9 cellular contexts compared by ENCODE assay signal in the genomic region with DNA sequence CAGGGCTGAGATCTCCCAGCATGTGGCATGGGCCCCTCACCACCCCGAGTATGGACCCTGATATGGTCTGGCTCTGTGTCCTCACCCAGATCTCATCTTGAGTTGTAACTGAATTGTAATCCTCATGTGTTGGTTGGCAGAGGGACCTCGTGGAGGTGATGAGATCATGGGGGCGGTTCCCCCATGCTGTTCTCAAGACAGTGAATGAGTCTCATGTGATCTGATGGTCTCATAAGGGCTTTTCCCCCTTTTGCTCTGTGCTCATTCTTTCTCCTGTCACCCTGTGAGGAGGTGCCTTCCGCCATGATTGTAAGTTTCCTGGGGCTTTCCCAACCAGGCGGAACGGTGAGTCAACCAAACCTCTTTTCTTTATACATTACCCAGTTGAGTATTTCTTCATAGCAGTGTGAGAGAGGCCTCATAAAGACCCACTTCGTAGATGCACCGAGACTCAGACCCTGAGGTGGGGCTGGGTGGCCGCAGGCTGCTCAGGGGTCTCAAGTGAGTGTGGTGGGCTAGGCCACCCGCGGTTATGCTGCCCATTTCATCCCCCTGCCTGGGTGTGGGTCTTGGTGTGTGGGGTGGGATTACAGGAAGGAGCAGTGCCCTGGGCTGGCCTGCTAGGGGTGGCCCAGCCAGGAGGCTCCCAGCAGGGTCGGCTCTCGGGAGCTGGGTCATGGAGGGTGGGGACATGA. TPM values are rescaled to one million over a fixed set of nuclear protein-coding genes. Genes with fewer than 3 reads are reported as not detected.
A peak's percentile ranks its signal among the peaks of the same experiment; 100 is the strongest.
DNase-seq lines count a peak whose midpoint lies in the region; ATAC-seq, FAIRE-seq and TF ChIP-seq lines count a peak whose summit lies in the region.
"Had no signal": no experiment of that assay in that cellular context is flagged by ENCODE, and none has a peak within 500 bp of the region (broad histone marks: within the 10 kb centered on the region; RNA-seq: fewer than 3 reads in every experiment).

No MANE protein-coding gene starts in this region.

- peak overlapping the region; percentile 94 for H3K27ac Mint-ChIP-seq in activated naive CD8-positive, alpha-beta T cell treated with anti-CD3 and anti-CD28 coated beads, Interleukin-2, amount 50 U/mL, for 24 hours

- no peaks in the 10 kb centered on the region for H3K36me3 Mint-ChIP-seq in activated naive CD8-positive, alpha-beta T cell treated with anti-CD3 and anti-CD28 coated beads, Interleukin-2, amount 50 U/mL, for 24 hours (ENCODE audit: low read depth)

- no peaks in the 10 kb centered on the region for H3K36me3 ChIP-seq in gastrocnemius medialis

- H3K27ac ChIP-seq in RWPE1: peak overlapping the region; percentile 42
- no peak overlapping the region for H3K27ac ChIP-seq in gastrocnemius medialis

- POLR2A ChIA-PET in RWPE1 (lab: Yijun Ruan, JAX; ENCODE audit: low non-redundant PET): no interaction called here

- intact Hi-C loops in gastrocnemius medialis (cut with DNase I; ENCODE audit: low total_unique reads): loop anchor here (5.0 kb wide), 1 partner anchor 305 kb away; no protein-coding TSS in a partner anchor

- peak; percentile 58 for DNase-seq in GM12892 (ENCODE audit: insufficient read length)
- DNase-seq in RWPE1 (ENCODE audit: low spot score): peak; percentile 60
- peak; percentile 70 for DNase-seq in activated naive CD8-positive, alpha-beta T cell treated with anti-CD3 and anti-CD28 coated beads, Interleukin-2, amount 50 U/mL, for 24 hours
- peak; percentile 61 to 78 (median 75) for DNase-seq in stimulated activated CD4-positive, alpha-beta T cell treated with anti-CD3 and anti-CD28 coated beads, Interleukin-12 subunit alpha, Interleukin-12 subunit beta, amount 100 ng/mL, for 48 hours (ENCODE audit: low read depth in 2 of 3, low spot score in 1 of 3)
- no peak for DNase-seq in NCI-H526 (lab: John Stamatoyannopoulos, UW)
- DNase-seq in gastrocnemius medialis: no peak

- peaks cover 30% of the 10 kb centered on the region for H3K4me1 Mint-ChIP-seq in activated naive CD8-positive, alpha-beta T cell treated with anti-CD3 and anti-CD28 coated beads, Interleukin-2, amount 50 U/mL, for 24 hours

- CTCF ChIA-PET in RWPE1 (lab: Yijun Ruan, JAX): interaction anchor here (0.6 to 2.9 kb wide), 7 partner anchors 10 to 129 kb away, joined by 3 to 24 read pairs (median 3); no protein-coding TSS in a partner anchor

- FAIRE-seq in GM12892 (lab: Jason Lieb, UNC): peak; percentile 95

- H3K4me3 ChIP-seq in gastrocnemius medialis: no peak overlapping the region

- peak; percentile 70 for ATAC-seq in HG02642 (IDR thresholded peaks at IDR 0.05; ENCODE audit: poor library complexity, unreplicated experiment)
- peak; percentile 98 for ATAC-seq in activated naive CD8-positive, alpha-beta T cell treated with anti-CD3 and anti-CD28 coated beads, Interleukin-2, amount 50 U/mL, for 24 hours
- no peak for ATAC-seq in SK-N-SH treated with all-trans-retinoic acid at 6 μM for 48 hours
- ATAC-seq in gastrocnemius medialis: no peak

- peaks cover 14 to 29% of the 10 kb centered on the region in 2 donors for H3K4me1 ChIP-seq in gastrocnemius medialis

- peak; percentile 35; the same call in 1 of the 2 replicates for TF ChIP-seq POLR2A in GM12892 (IDR thresholded peaks at IDR 0.05; ENCODE audit: low read depth, low read length)
- no peak for TF ChIP-seq POLR2A in gastrocnemius medialis (IDR thresholded peaks at IDR 0.05)

- no peaks in the 10 kb centered on the region for H3K27me3 Mint-ChIP-seq in activated naive CD8-positive, alpha-beta T cell treated with anti-CD3 and anti-CD28 coated beads, Interleukin-2, amount 50 U/mL, for 24 hours

- no peaks in the 10 kb centered on the region for H3K27me3 ChIP-seq in gastrocnemius medialis

- in situ Hi-C loops in gastrocnemius medialis (cut with MboI; ENCODE audit: low sequenced_read_pairs in 4 of 4): loop anchor here in 3 of 4 donors (5.0 to 25.0 kb wide), 4 partner anchors 73 to 303 kb away; a partner anchor contains a TSS

- peak overlapping the region; percentile 73 for H3K4me3 Mint-ChIP-seq in activated naive CD8-positive, alpha-beta T cell treated with anti-CD3 and anti-CD28 coated beads, Interleukin-2, amount 50 U/mL, for 24 hours

- peaks cover 5% of the 10 kb centered on the region for H3K9me3 Mint-ChIP-seq in activated naive CD8-positive, alpha-beta T cell treated with anti-CD3 and anti-CD28 coated beads, Interleukin-2, amount 50 U/mL, for 24 hours

- no peaks in the 10 kb centered on the region for H3K9me3 ChIP-seq in gastrocnemius medialis

- TF ChIP-seq CTCF in RWPE1 (conservative IDR thresholded peaks at IDR 0.05; ENCODE audit: low read depth) (no peak), gastrocnemius medialis (IDR thresholded peaks at IDR 0.05 in 4 of 5, conservative IDR thresholded peaks at IDR 0.05 in 1 of 5) (no peak)

TF ChIP-seq in SK-N-SH treated with all-trans-retinoic acid at 6 μM for 48 hours, 23 proteins besides CTCF, POLR2A, EP300 and RAD21 (continues in another document):
- TF ChIP-seq ZFP30 (CRISPR knock-in tag; IDR thresholded peaks at IDR 0.05) (no peak), CSDC2 (CRISPR knock-in tag; IDR thresholded peaks at IDR 0.05) (no peak), TOX (CRISPR knock-in tag; IDR thresholded peaks at IDR 0.05; ENCODE audit: borderline replicate concordance) (no peak), SNAI2 (CRISPR knock-in tag; IDR thresholded peaks at IDR 0.05) (no peak), ESRRG (CRISPR knock-in tag; IDR thresholded peaks at IDR 0.05) (no peak), OSR1 (CRISPR knock-in tag; IDR thresholded peaks at IDR 0.05) (no peak), GLIS3 (CRISPR knock-in tag; IDR thresholded peaks at IDR 0.05) (no peak), BACH2 (CRISPR knock-in tag; IDR thresholded peaks at IDR 0.05; ENCODE audit: borderline replicate concordance) (no peak)
- TF ChIP-seq, protein P1, sequence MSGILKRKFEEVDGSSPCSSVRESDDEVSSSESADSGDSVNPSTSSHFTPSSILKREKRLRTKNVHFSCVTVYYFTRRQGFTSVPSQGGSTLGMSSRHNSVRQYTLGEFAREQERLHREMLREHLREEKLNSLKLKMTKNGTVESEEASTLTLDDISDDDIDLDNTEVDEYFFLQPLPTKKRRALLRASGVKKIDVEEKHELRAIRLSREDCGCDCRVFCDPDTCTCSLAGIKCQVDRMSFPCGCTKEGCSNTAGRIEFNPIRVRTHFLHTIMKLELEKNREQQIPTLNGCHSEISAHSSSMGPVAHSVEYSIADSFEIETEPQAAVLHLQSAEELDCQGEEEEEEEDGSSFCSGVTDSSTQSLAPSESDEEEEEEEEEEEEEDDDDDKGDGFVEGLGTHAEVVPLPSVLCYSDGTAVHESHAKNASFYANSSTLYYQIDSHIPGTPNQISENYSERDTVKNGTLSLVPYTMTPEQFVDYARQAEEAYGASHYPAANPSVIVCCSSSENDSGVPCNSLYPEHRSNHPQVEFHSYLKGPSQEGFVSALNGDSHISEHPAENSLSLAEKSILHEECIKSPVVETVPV (CRISPR knock-in tag; IDR thresholded peaks at IDR 0.05): no peak
- TF ChIP-seq, protein P2, sequence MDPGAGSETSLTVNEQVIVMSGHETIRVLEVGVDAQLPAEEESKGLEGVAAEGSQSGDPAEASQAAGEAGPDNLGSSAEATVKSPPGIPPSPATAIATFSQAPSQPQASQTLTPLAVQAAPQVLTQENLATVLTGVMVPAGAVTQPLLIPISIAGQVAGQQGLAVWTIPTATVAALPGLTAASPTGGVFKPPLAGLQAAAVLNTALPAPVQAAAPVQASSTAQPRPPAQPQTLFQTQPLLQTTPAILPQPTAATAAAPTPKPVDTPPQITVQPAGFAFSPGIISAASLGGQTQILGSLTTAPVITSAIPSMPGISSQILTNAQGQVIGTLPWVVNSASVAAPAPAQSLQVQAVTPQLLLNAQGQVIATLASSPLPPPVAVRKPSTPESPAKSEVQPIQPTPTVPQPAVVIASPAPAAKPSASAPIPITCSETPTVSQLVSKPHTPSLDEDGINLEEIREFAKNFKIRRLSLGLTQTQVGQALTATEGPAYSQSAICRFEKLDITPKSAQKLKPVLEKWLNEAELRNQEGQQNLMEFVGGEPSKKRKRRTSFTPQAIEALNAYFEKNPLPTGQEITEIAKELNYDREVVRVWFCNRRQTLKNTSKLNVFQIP (CRISPR knock-in tag; IDR thresholded peaks at IDR 0.05; ENCODE audit: borderline replicate concordance, low read depth): no peak
- TF ChIP-seq, protein P3, sequence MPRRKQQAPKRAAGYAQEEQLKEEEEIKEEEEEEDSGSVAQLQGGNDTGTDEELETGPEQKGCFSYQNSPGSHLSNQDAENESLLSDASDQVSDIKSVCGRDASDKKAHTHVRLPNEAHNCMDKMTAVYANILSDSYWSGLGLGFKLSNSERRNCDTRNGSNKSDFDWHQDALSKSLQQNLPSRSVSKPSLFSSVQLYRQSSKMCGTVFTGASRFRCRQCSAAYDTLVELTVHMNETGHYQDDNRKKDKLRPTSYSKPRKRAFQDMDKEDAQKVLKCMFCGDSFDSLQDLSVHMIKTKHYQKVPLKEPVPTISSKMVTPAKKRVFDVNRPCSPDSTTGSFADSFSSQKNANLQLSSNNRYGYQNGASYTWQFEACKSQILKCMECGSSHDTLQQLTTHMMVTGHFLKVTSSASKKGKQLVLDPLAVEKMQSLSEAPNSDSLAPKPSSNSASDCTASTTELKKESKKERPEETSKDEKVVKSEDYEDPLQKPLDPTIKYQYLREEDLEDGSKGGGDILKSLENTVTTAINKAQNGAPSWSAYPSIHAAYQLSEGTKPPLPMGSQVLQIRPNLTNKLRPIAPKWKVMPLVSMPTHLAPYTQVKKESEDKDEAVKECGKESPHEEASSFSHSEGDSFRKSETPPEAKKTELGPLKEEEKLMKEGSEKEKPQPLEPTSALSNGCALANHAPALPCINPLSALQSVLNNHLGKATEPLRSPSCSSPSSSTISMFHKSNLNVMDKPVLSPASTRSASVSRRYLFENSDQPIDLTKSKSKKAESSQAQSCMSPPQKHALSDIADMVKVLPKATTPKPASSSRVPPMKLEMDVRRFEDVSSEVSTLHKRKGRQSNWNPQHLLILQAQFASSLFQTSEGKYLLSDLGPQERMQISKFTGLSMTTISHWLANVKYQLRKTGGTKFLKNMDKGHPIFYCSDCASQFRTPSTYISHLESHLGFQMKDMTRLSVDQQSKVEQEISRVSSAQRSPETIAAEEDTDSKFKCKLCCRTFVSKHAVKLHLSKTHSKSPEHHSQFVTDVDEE (CRISPR knock-in tag; IDR thresholded peaks at IDR 0.05): no peak
- TF ChIP-seq, protein P4, sequence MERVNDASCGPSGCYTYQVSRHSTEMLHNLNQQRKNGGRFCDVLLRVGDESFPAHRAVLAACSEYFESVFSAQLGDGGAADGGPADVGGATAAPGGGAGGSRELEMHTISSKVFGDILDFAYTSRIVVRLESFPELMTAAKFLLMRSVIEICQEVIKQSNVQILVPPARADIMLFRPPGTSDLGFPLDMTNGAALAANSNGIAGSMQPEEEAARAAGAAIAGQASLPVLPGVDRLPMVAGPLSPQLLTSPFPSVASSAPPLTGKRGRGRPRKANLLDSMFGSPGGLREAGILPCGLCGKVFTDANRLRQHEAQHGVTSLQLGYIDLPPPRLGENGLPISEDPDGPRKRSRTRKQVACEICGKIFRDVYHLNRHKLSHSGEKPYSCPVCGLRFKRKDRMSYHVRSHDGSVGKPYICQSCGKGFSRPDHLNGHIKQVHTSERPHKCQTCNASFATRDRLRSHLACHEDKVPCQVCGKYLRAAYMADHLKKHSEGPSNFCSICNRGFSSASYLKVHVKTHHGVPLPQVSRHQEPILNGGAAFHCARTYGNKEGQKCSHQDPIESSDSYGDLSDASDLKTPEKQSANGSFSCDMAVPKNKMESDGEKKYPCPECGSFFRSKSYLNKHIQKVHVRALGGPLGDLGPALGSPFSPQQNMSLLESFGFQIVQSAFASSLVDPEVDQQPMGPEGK (CRISPR knock-in tag; IDR thresholded peaks at IDR 0.05; ENCODE audit: borderline replicate concordance): no peak

RNA-seq across cellular contexts. Expression of a gene that starts 26.2 kb away (rescaled TPM):
- polyA plus RNA-seq in GM12892 (2012; ENCODE audit: missing spikeins): not detected
- not detected for total RNA-seq in gastrocnemius medialis
- total RNA-seq: myocyte had no signal

Comparison
In these comparisons a context has a peak if more than half of its experiments do, and no peak if none do; other contexts are left out.
1. DNase-seq: peak in GM12892 (single experiment), RWPE1 (single experiment), activated naive CD8-positive, alpha-beta T cell treated with anti-CD3 and anti-CD28 coated beads, Interleukin-2, amount 50 U/mL, for 24 hours (single experiment) and stimulated activated CD4-positive, alpha-beta T cell treated with anti-CD3 and anti-CD28 coated beads, Interleukin-12 subunit alpha, Interleukin-12 subunit beta, amount 100 ng/mL, for 48 hours (3 of 3); none in NCI-H526 (0 of 2) and gastrocnemius medialis (0 of 2).
2. ATAC-seq: peak in HG02642 (single experiment) and activated naive CD8-positive, alpha-beta T cell treated with anti-CD3 and anti-CD28 coated beads, Interleukin-2, amount 50 U/mL, for 24 hours (single experiment); none in SK-N-SH treated with all-trans-retinoic acid at 6 μM for 48 hours (single experiment) and gastrocnemius medialis (0 of 2).